ENCODE assay signal across 1 cellular context in genomic region chr11:125551835-125552342, GRCh38.
TF ChIP-seq lines count a peak whose summit lies in the region.

No MANE protein-coding gene starts in this region.

TF ChIP-seq in K562, 482 proteins besides CTCF, POLR2A, EP300 and RAD21 (continued from another document and continues in another):
- no peak for TF ChIP-seq FOXO4 (CRISPR knock-in tag; IDR thresholded peaks at IDR 0.05)
- peak; percentile 87; the same call in 1 of the 2 replicates for TF ChIP-seq SMAD3 (CRISPR knock-in tag; conservative IDR thresholded peaks at IDR 0.05)
- no peak for TF ChIP-seq ETV5 (CRISPR knock-in tag; IDR thresholded peaks at IDR 0.05; ENCODE audit: low read depth)
- TF ChIP-seq GABPA (tag; conservative IDR thresholded peaks at IDR 0.05; ENCODE audit: low read depth) = no peak
- TF ChIP-seq NCOA1 (IDR thresholded peaks at IDR 0.05; ENCODE audit: low read depth) = 0 out of 2 replicates have a peak, but pooled peaks have one; percentile 23
- peak; percentile 70; the same call in 1 of the 2 replicates for TF ChIP-seq ZNF41 (CRISPR knock-in tag; conservative IDR thresholded peaks at IDR 0.05)
- no peak for TF ChIP-seq RNF2 (IDR thresholded peaks at IDR 0.05)
- TF ChIP-seq ZFP1 (CRISPR knock-in tag; IDR thresholded peaks at IDR 0.05) = no peak
- peak; percentile 61 for TF ChIP-seq SMARCA4 (IDR thresholded peaks at IDR 0.05)
- peak; percentile 40 for TF ChIP-seq ZFX (CRISPR knock-in tag; IDR thresholded peaks at IDR 0.05)
- TF ChIP-seq, protein P1, sequence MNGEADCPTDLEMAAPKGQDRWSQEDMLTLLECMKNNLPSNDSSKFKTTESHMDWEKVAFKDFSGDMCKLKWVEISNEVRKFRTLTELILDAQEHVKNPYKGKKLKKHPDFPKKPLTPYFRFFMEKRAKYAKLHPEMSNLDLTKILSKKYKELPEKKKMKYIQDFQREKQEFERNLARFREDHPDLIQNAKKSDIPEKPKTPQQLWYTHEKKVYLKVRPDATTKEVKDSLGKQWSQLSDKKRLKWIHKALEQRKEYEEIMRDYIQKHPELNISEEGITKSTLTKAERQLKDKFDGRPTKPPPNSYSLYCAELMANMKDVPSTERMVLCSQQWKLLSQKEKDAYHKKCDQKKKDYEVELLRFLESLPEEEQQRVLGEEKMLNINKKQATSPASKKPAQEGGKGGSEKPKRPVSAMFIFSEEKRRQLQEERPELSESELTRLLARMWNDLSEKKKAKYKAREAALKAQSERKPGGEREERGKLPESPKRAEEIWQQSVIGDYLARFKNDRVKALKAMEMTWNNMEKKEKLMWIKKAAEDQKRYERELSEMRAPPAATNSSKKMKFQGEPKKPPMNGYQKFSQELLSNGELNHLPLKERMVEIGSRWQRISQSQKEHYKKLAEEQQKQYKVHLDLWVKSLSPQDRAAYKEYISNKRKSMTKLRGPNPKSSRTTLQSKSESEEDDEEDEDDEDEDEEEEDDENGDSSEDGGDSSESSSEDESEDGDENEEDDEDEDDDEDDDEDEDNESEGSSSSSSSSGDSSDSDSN (IDR thresholded peaks at IDR 0.05; ENCODE audit: borderline replicate concordance in 1 of 2, low read depth in 2 of 2, low read length in 2 of 2) = no peak
- no peak for TF ChIP-seq MXD1 (CRISPR knock-in tag; IDR thresholded peaks at IDR 0.05; ENCODE audit: borderline replicate concordance, poor library complexity, severe bottlenecking)
- TF ChIP-seq CREB1 (IDR thresholded peaks at IDR 0.05) = no peak; the same call in 1 of the 2 replicates
- no peak for TF ChIP-seq CREB1 (CRISPR knock-in tag; IDR thresholded peaks at IDR 0.05)
- TF ChIP-seq BCOR (IDR thresholded peaks at IDR 0.05) = no peak
- no peak for TF ChIP-seq PHTF2 (CRISPR knock-in tag; IDR thresholded peaks at IDR 0.05)
- no peak for TF ChIP-seq ETV6 (IDR thresholded peaks at IDR 0.05; ENCODE audit: borderline replicate concordance in 1 of 2, low read depth in 2 of 2, low read length in 1 of 2)
- TF ChIP-seq ETV6 (CRISPR knock-in tag; IDR thresholded peaks at IDR 0.05; ENCODE audit: borderline replicate concordance) = no peak
- peak; percentile 81 for TF ChIP-seq NCOR1 (IDR thresholded peaks at IDR 0.05)
- TF ChIP-seq GTF2F1 (IDR thresholded peaks at IDR 0.05; ENCODE audit: low read depth, low read length) = no peak
- no peak for TF ChIP-seq ZNF212 (CRISPR knock-in tag; IDR thresholded peaks at IDR 0.05)
- no peak for TF ChIP-seq NFATC3 (IDR thresholded peaks at IDR 0.05)
- TF ChIP-seq FOXA1 (IDR thresholded peaks at IDR 0.05; ENCODE audit: borderline replicate concordance) = no peak
- TF ChIP-seq NFRKB (IDR thresholded peaks at IDR 0.05; ENCODE audit: low read depth) = peak; percentile 83; the same call in 1 of the 2 replicates
- TF ChIP-seq POLR2AphosphoS2 (IDR thresholded peaks at IDR 0.05; ENCODE audit: low read length) = no peak
- TF ChIP-seq PHB2 (IDR thresholded peaks at IDR 0.05; ENCODE audit: low read depth) = no peak
- no peak for TF ChIP-seq NFIX (CRISPR knock-in tag; IDR thresholded peaks at IDR 0.05; ENCODE audit: low read depth)
- peak in 1 of 2 experiments; percentile 46; a peak in 2 of 4 replicates for TF ChIP-seq FOXA3 (CRISPR knock-in tag; conservative IDR thresholded peaks at IDR 0.05 in 1 of 2, IDR thresholded peaks at IDR 0.05 in 1 of 2)
- no peak for TF ChIP-seq FOS (IDR thresholded peaks at IDR 0.05; ENCODE audit: extremely low read depth, insufficient read length)
- no peak for TF ChIP-seq FOXP1 (CRISPR knock-in tag; IDR thresholded peaks at IDR 0.05)
- TF ChIP-seq, protein P2, sequence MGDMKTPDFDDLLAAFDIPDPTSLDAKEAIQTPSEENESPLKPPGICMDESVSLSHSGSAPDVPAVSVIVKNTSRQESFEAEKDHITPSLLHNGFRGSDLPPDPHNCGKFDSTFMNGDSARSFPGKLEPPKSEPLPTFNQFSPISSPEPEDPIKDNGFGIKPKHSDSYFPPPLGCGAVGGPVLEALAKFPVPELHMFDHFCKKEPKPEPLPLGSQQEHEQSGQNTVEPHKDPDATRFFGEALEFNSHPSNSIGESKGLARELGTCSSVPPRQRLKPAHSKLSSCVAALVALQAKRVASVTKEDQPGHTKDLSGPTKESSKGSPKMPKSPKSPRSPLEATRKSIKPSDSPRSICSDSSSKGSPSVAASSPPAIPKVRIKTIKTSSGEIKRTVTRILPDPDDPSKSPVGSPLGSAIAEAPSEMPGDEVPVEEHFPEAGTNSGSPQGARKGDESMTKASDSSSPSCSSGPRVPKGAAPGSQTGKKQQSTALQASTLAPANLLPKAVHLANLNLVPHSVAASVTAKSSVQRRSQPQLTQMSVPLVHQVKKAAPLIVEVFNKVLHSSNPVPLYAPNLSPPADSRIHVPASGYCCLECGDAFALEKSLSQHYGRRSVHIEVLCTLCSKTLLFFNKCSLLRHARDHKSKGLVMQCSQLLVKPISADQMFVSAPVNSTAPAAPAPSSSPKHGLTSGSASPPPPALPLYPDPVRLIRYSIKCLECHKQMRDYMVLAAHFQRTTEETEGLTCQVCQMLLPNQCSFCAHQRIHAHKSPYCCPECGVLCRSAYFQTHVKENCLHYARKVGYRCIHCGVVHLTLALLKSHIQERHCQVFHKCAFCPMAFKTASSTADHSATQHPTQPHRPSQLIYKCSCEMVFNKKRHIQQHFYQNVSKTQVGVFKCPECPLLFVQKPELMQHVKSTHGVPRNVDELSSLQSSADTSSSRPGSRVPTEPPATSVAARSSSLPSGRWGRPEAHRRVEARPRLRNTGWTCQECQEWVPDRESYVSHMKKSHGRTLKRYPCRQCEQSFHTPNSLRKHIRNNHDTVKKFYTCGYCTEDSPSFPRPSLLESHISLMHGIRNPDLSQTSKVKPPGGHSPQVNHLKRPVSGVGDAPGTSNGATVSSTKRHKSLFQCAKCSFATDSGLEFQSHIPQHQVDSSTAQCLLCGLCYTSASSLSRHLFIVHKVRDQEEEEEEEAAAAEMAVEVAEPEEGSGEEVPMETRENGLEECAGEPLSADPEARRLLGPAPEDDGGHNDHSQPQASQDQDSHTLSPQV (IDR thresholded peaks at IDR 0.05) = peak; percentile 97
- no peak for TF ChIP-seq ARID3B (CRISPR knock-in tag; IDR thresholded peaks at IDR 0.05; ENCODE audit: borderline replicate concordance)
- no peak for TF ChIP-seq TAF1 (IDR thresholded peaks at IDR 0.05; ENCODE audit: control insufficient read depth, extremely low read depth, insufficient read depth, low read length, severe bottlenecking)
- peak; percentile 65 for TF ChIP-seq VEZF1 (CRISPR knock-in tag; IDR thresholded peaks at IDR 0.05)
- TF ChIP-seq, protein P3, sequence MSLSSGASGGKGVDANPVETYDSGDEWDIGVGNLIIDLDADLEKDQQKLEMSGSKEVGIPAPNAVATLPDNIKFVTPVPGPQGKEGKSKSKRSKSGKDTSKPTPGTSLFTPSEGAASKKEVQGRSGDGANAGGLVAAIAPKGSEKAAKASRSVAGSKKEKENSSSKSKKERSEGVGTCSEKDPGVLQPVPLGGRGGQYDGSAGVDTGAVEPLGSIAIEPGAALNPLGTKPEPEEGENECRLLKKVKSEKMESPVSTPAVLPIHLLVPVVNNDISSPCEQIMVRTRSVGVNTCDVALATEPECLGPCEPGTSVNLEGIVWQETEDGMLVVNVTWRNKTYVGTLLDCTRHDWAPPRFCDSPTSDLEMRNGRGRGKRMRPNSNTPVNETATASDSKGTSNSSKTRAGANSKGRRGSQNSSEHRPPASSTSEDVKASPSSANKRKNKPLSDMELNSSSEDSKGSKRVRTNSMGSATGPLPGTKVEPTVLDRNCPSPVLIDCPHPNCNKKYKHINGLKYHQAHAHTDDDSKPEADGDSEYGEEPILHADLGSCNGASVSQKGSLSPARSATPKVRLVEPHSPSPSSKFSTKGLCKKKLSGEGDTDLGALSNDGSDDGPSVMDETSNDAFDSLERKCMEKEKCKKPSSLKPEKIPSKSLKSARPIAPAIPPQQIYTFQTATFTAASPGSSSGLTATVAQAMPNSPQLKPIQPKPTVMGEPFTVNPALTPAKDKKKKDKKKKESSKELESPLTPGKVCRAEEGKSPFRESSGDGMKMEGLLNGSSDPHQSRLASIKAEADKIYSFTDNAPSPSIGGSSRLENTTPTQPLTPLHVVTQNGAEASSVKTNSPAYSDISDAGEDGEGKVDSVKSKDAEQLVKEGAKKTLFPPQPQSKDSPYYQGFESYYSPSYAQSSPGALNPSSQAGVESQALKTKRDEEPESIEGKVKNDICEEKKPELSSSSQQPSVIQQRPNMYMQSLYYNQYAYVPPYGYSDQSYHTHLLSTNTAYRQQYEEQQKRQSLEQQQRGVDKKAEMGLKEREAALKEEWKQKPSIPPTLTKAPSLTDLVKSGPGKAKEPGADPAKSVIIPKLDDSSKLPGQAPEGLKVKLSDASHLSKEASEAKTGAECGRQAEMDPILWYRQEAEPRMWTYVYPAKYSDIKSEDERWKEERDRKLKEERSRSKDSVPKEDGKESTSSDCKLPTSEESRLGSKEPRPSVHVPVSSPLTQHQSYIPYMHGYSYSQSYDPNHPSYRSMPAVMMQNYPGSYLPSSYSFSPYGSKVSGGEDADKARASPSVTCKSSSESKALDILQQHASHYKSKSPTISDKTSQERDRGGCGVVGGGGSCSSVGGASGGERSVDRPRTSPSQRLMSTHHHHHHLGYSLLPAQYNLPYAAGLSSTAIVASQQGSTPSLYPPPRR (CRISPR knock-in tag; IDR thresholded peaks at IDR 0.05; ENCODE audit: borderline replicate concordance) = no peak
- no peak for TF ChIP-seq ZNF280A (IDR thresholded peaks at IDR 0.05; ENCODE audit: low read depth, partially characterized antibody)
- 0 out of 2 replicates have a peak, but pooled peaks have one; percentile 59 for TF ChIP-seq NFXL1 (CRISPR knock-in tag; IDR thresholded peaks at IDR 0.05)
- TF ChIP-seq, protein P4, sequence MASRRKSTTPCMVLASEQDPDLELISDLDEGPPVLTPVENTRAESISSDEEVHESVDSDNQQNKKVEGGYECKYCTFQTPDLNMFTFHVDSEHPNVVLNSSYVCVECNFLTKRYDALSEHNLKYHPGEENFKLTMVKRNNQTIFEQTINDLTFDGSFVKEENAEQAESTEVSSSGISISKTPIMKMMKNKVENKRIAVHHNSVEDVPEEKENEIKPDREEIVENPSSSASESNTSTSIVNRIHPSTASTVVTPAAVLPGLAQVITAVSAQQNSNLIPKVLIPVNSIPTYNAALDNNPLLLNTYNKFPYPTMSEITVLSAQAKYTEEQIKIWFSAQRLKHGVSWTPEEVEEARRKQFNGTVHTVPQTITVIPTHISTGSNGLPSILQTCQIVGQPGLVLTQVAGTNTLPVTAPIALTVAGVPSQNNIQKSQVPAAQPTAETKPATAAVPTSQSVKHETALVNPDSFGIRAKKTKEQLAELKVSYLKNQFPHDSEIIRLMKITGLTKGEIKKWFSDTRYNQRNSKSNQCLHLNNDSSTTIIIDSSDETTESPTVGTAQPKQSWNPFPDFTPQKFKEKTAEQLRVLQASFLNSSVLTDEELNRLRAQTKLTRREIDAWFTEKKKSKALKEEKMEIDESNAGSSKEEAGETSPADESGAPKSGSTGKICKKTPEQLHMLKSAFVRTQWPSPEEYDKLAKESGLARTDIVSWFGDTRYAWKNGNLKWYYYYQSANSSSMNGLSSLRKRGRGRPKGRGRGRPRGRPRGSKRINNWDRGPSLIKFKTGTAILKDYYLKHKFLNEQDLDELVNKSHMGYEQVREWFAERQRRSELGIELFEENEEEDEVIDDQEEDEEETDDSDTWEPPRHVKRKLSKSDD (conservative IDR thresholded peaks at IDR 0.05; ENCODE audit: low read length) = no peak
- TF ChIP-seq NUFIP1 (IDR thresholded peaks at IDR 0.05; ENCODE audit: partially characterized antibody) = no peak
- peak; percentile 57; the same call in 1 of the 2 replicates for TF ChIP-seq ZNF354B (CRISPR knock-in tag; IDR thresholded peaks at IDR 0.05)
- TF ChIP-seq ZBTB7A (IDR thresholded peaks at IDR 0.05; ENCODE audit: borderline replicate concordance, control insufficient read depth, low read depth, low read length) = no peak
- no peak for TF ChIP-seq CHD1 (IDR thresholded peaks at IDR 0.05; ENCODE audit: low read length)
- 0 out of 2 replicates have a peak, but pooled peaks have one; percentile 35 for TF ChIP-seq BACH1 (tag; IDR thresholded peaks at IDR 0.05)
